ENCODE assay signal across 16 cellular contexts in the genomic region with DNA sequence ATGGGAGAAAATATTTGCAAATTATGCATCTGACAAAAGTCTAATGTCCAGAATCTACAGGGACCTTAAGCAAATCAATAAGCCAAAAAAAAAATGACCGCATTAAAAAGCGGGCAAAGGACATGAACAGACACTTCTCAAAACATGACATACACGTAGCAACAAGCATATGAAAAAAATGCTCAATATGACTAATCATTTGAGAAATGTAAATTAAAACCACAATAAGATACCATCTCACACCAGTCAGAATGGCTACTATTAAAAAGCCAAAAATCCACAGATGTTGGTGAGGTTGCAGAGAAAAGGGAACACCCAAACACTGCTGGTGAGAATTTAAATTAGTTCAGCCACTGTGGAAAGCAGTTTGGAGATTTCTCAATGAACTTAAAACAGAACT. TPM values are rescaled to one million over a fixed set of nuclear protein-coding genes. Genes with fewer than 3 reads are reported as not detected.
DNase-seq lines count a peak whose midpoint lies in the region; ATAC-seq and TF ChIP-seq lines count a peak whose summit lies in the region.
"Had no signal": no experiment of that assay in that cellular context is flagged by ENCODE, and none has a peak within 500 bp of the region (broad histone marks: within the 10 kb centered on the region; RNA-seq: fewer than 3 reads in every experiment).

No MANE protein-coding gene starts in this region.

- peaks cover 0 to 7% of the 10 kb centered on the region in 2 donors for H3K9me3 ChIP-seq in ascending aorta
- H3K9me3 ChIP-seq: A549, colonic mucosa, transverse colon had no signal

- DNase-seq in AG10803 (ENCODE audit: low read depth) (peak; percentile 90), HCEC 1CT (peak; percentile 79), amniotic epithelial cell (ENCODE audit: low read depth) (peak; percentile 67), fibroblast of the aortic adventitia (ENCODE audit: low read depth) (peak; percentile 49), ascending aorta (ENCODE audit: low spot score in 2 of 2) (no peak), DMS153 treated with DMSO at 0.1 percent for 48 hours (lab: John Stamatoyannopoulos, UW; ENCODE audit: unreplicated experiment) (no peak)
- no peak for DNase-seq in central memory CD4-positive, alpha-beta T cell
- DNase-seq: CD8-positive, alpha-beta T cell; colonic mucosa; GDM1; heart right ventricle; NCI-H1694 treated with DMSO at 0.1 percent for 48 hours; NCI-H510A treated with DMSO at 0.1 percent for 48 hours; transverse colon had no signal

- TF ChIP-seq CTCF in AG10803 (conservative IDR thresholded peaks at IDR 0.05; ENCODE audit: low read length) (no peak), fibroblast of the aortic adventitia (IDR thresholded peaks at IDR 0.05; ENCODE audit: insufficient read depth, low read length) (no peak), ascending aorta (IDR thresholded peaks at IDR 0.05) (no peak)

- no peak overlapping the region for H3K27ac ChIP-seq in ascending aorta
- H3K27ac ChIP-seq: A549, colonic mucosa, heart right ventricle, transverse colon had no signal

- no peak for ATAC-seq in GM21447 (IDR thresholded peaks at IDR 0.05; ENCODE audit: unreplicated experiment)
- ATAC-seq: A549; CD8-positive, alpha-beta T cell; heart right ventricle had no signal

- intact Hi-C loops in ascending aorta (cut with DNase I): no loop called here

- no peaks in the 10 kb centered on the region for H3K27me3 ChIP-seq in ascending aorta
- H3K27me3 ChIP-seq: colonic mucosa, heart right ventricle, transverse colon had no signal

- H3K4me3 ChIP-seq in AG10803 (ENCODE audit: low read length): no peak overlapping the region
- H3K4me3 ChIP-seq in fibroblast of the aortic adventitia (ENCODE audit: low read depth, low read length): no peak overlapping the region
- H3K4me3 ChIP-seq in ascending aorta: no peak overlapping the region
- H3K4me3 ChIP-seq: A549, colonic mucosa, heart right ventricle, transverse colon had no signal

- peaks cover 0 to 7% of the 10 kb centered on the region in 2 donors for H3K4me1 ChIP-seq in ascending aorta

- no peaks in the 10 kb centered on the region for H3K36me3 ChIP-seq in ascending aorta
- H3K36me3 ChIP-seq: colonic mucosa, heart right ventricle, transverse colon had no signal

RNA-seq across cellular contexts. Expression of gene PAWR, which starts 16.1 kb away (rescaled TPM):
- total RNA-seq in fibroblast of the aortic adventitia (ENCODE audit: low replicate concordance) (15.0 and 57.6 TPM in 2 replicates), ascending aorta (75.4 TPM)

Comparison
In these comparisons a context has a peak if more than half of its experiments do, and no peak if none do; other contexts are left out.
1. DNase-seq: peak in AG10803 (single experiment), HCEC 1CT (single experiment), amniotic epithelial cell (single experiment) and fibroblast of the aortic adventitia (single experiment); none in central memory CD4-positive, alpha-beta T cell (single experiment), ascending aorta (0 of 2) and DMS153 treated with DMSO at 0.1 percent for 48 hours (single experiment).